ENCODE assay signal across 25 cellular contexts in genomic region chr10:133366130-133366478, GRCh38. TPM values are rescaled to one million over a fixed set of nuclear protein-coding genes. Genes with fewer than 3 reads are reported as not detected.
DNase-seq lines count a peak whose midpoint lies in the region; ATAC-seq, FAIRE-seq and TF ChIP-seq lines count a peak whose summit lies in the region.
"Had no signal": no experiment of that assay in that cellular context is flagged by ENCODE, and none has a peak within 500 bp of the region (broad histone marks: within the 10 kb centered on the region; RNA-seq: fewer than 3 reads in every experiment).

No MANE protein-coding gene starts in this region.

- H3K9me3 Mint-ChIP-seq in type B pancreatic cell = no peaks in the 10 kb centered on the region
- no peaks in the 10 kb centered on the region for H3K9me3 Mint-ChIP-seq in activated naive CD4-positive, alpha-beta T cell treated with anti-CD3 and anti-CD28 coated beads for 36 hours
- H3K9me3 Mint-ChIP-seq: CD4-positive, alpha-beta memory T cell; HFFc6 had no signal

- TF ChIP-seq RAD21 in HepG2 (CRISPR knock-in tag; IDR thresholded peaks at IDR 0.05) = no peak

- POLR2A ChIA-PET in HepG2 (lab: Yijun Ruan, JAX) = no interaction called here

- no peak overlapping the region for H3K4me3 Mint-ChIP-seq in type B pancreatic cell
- H3K4me3 Mint-ChIP-seq in activated naive CD4-positive, alpha-beta T cell treated with anti-CD3 and anti-CD28 coated beads for 36 hours = no peak overlapping the region
- H3K4me3 Mint-ChIP-seq: CD4-positive, alpha-beta memory T cell; HFFc6 had no signal

- no peak overlapping the region for H3K4me3 ChIP-seq in right cardiac atrium (ENCODE audit: low read length)
- no peak overlapping the region for H3K4me3 ChIP-seq in left ventricle myocardium inferior
- H3K4me3 ChIP-seq in HepG2 (replicated peaks in 1 of 3; ENCODE audit: insufficient read depth in 1 of 3, low read depth in 2 of 3, low read length in 3 of 3) = no peak overlapping the region
- H3K4me3 ChIP-seq: A549; BLaER1 treated with 17β-estradiol and CSF1 and Interleukin-3, amounts not matched to agents 10 nM and 100 nM; HAP-1 had no signal

- no peak overlapping the region for H2AFZ ChIP-seq in HepG2 (ENCODE audit: low read length)

- no peaks in the 10 kb centered on the region for H3K4me1 ChIP-seq in right cardiac atrium (ENCODE audit: control insufficient read depth, insufficient read depth, low read length)
- H3K4me1 ChIP-seq in left ventricle myocardium inferior = peaks cover 8% of the 10 kb centered on the region
- H3K4me1 ChIP-seq in HepG2 (ENCODE audit: insufficient read depth, low read length) = no peaks in the 10 kb centered on the region
- H3K4me1 ChIP-seq: A549, BE2C, HAP-1 had no signal

- in situ Hi-C loops in HepG2 (cut with HindIII; ENCODE audit: extremely low pct_ligation_motif_present, low pct_unique_long_range_greater_than_20kb) = no loop called here

- no peak overlapping the region for H3K9ac ChIP-seq in HepG2 (ENCODE audit: insufficient read depth, low read depth, low read length)

- no peak for FAIRE-seq in HepG2 (lab: Jason Lieb, UNC)
- FAIRE-seq: A549, GM12891, GM18507, H54 had no signal

- no peaks in the 10 kb centered on the region for H3K27me3 Mint-ChIP-seq in type B pancreatic cell
- no peaks in the 10 kb centered on the region for H3K27me3 Mint-ChIP-seq in activated naive CD4-positive, alpha-beta T cell treated with anti-CD3 and anti-CD28 coated beads for 36 hours (ENCODE audit: low read depth)
- H3K27me3 Mint-ChIP-seq: CD4-positive, alpha-beta memory T cell had no signal

- no peaks in the 10 kb centered on the region for H4K20me1 ChIP-seq in HepG2 (ENCODE audit: insufficient read depth, low read length)

- no peaks in the 10 kb centered on the region for H3K9me3 ChIP-seq in right cardiac atrium (ENCODE audit: control insufficient read depth, low read length)
- H3K9me3 ChIP-seq in left ventricle myocardium inferior (replicated peaks) = no peaks in the 10 kb centered on the region
- no peaks in the 10 kb centered on the region for H3K9me3 ChIP-seq in HepG2 (ENCODE audit: low read length)
- H3K9me3 ChIP-seq: A549; BE2C; BLaER1 treated with 17β-estradiol and CSF1 and Interleukin-3, amounts not matched to agents 10 nM and 100 nM; HAP-1 had no signal

- no peak overlapping the region for H3K27ac ChIP-seq in right cardiac atrium (ENCODE audit: low read length)
- no peak overlapping the region for H3K27ac ChIP-seq in left ventricle myocardium inferior (replicated peaks)
- H3K27ac ChIP-seq in HepG2 (ENCODE audit: extremely low read length, insufficient read depth, low read length) = no peak overlapping the region
- H3K27ac ChIP-seq: A549; BLaER1 treated with 17β-estradiol and CSF1 and Interleukin-3, amounts not matched to agents 10 nM and 100 nM had no signal

- intact Hi-C loops in right cardiac atrium (cut with DNase I) (no loop called here), left ventricle myocardium inferior (cut with micrococcal nuclease) (no loop called here), HepG2 (cut with micrococcal nuclease; ENCODE audit: unreplicated experiment) (no loop called here)
- intact Hi-C loops in activated naive CD4-positive, alpha-beta T cell treated with anti-CD3 and anti-CD28 coated beads for 36 hours (cut with micrococcal nuclease) = no loop called here

- H3K79me2 ChIP-seq in HepG2 (ENCODE audit: insufficient read depth, low read length) = no peaks in the 10 kb centered on the region

- BruUV-seq in HepG2 (replicated peaks; lab: Mats Ljungman, UMichigan) = no TSS peak

- no peak for TF ChIP-seq POLR2A in HepG2 (IDR thresholded peaks at IDR 0.05; ENCODE audit: insufficient read depth in 1 of 2, low read depth in 2 of 2, low read length in 2 of 2)

- no peak for TF ChIP-seq CTCF in left ventricle myocardium inferior (IDR thresholded peaks at IDR 0.05; ENCODE audit: borderline replicate concordance)
- no peak for TF ChIP-seq CTCF in HepG2 (CRISPR knock-in tag; IDR thresholded peaks at IDR 0.05)
- TF ChIP-seq CTCF in type B pancreatic cell (conservative IDR thresholded peaks at IDR 0.05) = no peak

- 84% methylated on average over 17 of the region's 17 CpGs for WGBS in right cardiac atrium
- 90% methylated on average over 13 of the region's 17 CpGs for WGBS in HepG2 (ENCODE audit: low lambda C conversion rate)

- ATAC-seq in right cardiac atrium (no peak), HepG2 (no peak)
- ATAC-seq: A549 had no signal

- CTCF ChIA-PET in HepG2 (lab: Yijun Ruan, JAX; ENCODE audit: low intra/inter-chr PET ratio, low total read pairs) = no interaction called here
- CTCF ChIA-PET in activated naive CD4-positive, alpha-beta T cell treated with anti-CD3 and anti-CD28 coated beads for 36 hours (lab: Charles Lee) = no interaction called here

- peaks cover 87% of the 10 kb centered on the region for H3K36me3 ChIP-seq in left ventricle myocardium inferior
- peaks cover 38 to 73% of the 10 kb centered on the region in 2 experiments for H3K36me3 ChIP-seq in HepG2 (replicated peaks in 1 of 2; ENCODE audit: control insufficient read depth in 1 of 2, insufficient read depth in 2 of 2, low read length in 2 of 2)

- TF ChIP-seq EP300 in HepG2 (IDR thresholded peaks at IDR 0.05; ENCODE audit: low read depth in 2 of 2, low read length in 2 of 2) (no peak), HepG2 (CRISPR knock-in tag; IDR thresholded peaks at IDR 0.05; ENCODE audit: borderline replicate concordance) (no peak)

- DNase-seq in right cardiac atrium (peak in 2 of 3 donors; percentile 29), left ventricle myocardium inferior (no peak), HepG2 (ENCODE audit: low spot score) (no peak), type B pancreatic cell (ENCODE audit: extremely low spot score, unreplicated experiment) (no peak), SW480 (ENCODE audit: low spot score) (no peak)
- DNase-seq in activated naive CD4-positive, alpha-beta T cell treated with anti-CD3 and anti-CD28 coated beads for 36 hours = no peak
- DNase-seq: 8988T; ACHN; AML-193; BE2C; Calu3; CD4-positive, alpha-beta memory T cell; COR-L47; DMS53; DMS79 treated with DMSO at 0.1 percent for 48 hours; GF-D8; GOT3; HFFc6 had no signal

- peaks cover 6% of the 10 kb centered on the region for H3K4me1 Mint-ChIP-seq in type B pancreatic cell (ENCODE audit: unreplicated experiment)
- H3K4me1 Mint-ChIP-seq in activated naive CD4-positive, alpha-beta T cell treated with anti-CD3 and anti-CD28 coated beads for 36 hours (ENCODE audit: low read depth) = peaks cover 4% of the 10 kb centered on the region

- peaks cover 19% of the 10 kb centered on the region for H3K36me3 Mint-ChIP-seq in type B pancreatic cell
- peaks cover 5% of the 10 kb centered on the region for H3K36me3 Mint-ChIP-seq in activated naive CD4-positive, alpha-beta T cell treated with anti-CD3 and anti-CD28 coated beads for 36 hours (ENCODE audit: low read depth)

- H3K4me2 ChIP-seq in HepG2 (ENCODE audit: low read depth, low read length) = no peak overlapping the region
- H3K4me2 ChIP-seq: A549; BLaER1 treated with 17β-estradiol and CSF1 and Interleukin-3, amounts not matched to agents 10 nM and 100 nM had no signal

- H3K27ac Mint-ChIP-seq in type B pancreatic cell = peak overlapping the region; percentile 29
- no peak overlapping the region for H3K27ac Mint-ChIP-seq in activated naive CD4-positive, alpha-beta T cell treated with anti-CD3 and anti-CD28 coated beads for 36 hours
- H3K27ac Mint-ChIP-seq: HFFc6 had no signal

- H3K27me3 ChIP-seq in right cardiac atrium (ENCODE audit: control insufficient read depth, insufficient read depth) (no peaks in the 10 kb centered on the region), left ventricle myocardium inferior (ENCODE audit: low read depth) (no peaks in the 10 kb centered on the region), HepG2 (ENCODE audit: control insufficient read depth in 1 of 2, insufficient read depth in 2 of 2, low read length in 2 of 2) (no peaks in the 10 kb centered on the region)
- H3K27me3 ChIP-seq: BE2C; BLaER1 treated with 17β-estradiol and CSF1 and Interleukin-3, amounts not matched to agents 10 nM and 100 nM had no signal

RNA-seq across cellular contexts. Expression of gene ECHS1, which starts 7.0 kb away (rescaled TPM):
- total RNA-seq in right cardiac atrium = 100 to 1,000 TPM in 2 of 4 donors, 10 to 100 TPM in 2; 91.0 to 124 (median 107) TPM
- 177 TPM for polyA plus RNA-seq in right cardiac atrium
- total RNA-seq in left ventricle myocardium inferior = 212 TPM
- total RNA-seq in HepG2 (2016; rRNA removed; fragmentation: Illumina TruSeq; extraction: Trizol) = 195 and 233 TPM in 2 replicates
- 58.3 and 60.5 TPM in 2 replicates for total RNA-seq in HepG2 (2016; cell fraction: cytosol; rRNA removed; fragmentation: Illumina TruSeq; extraction: Trizol; ENCODE audit: low read depth)
- total RNA-seq in HepG2 (2016; cell fraction: insoluble cytoplasmic fraction; rRNA removed; fragmentation: Illumina TruSeq; extraction: Trizol) = 200 and 225 TPM in 2 replicates
- total RNA-seq in HepG2 (2016; cell fraction: membrane; rRNA removed; fragmentation: Illumina TruSeq; extraction: Trizol) = 81.4 and 88.8 TPM in 2 replicates
- total RNA-seq in HepG2 (2016; cell fraction: nucleus; rRNA removed; fragmentation: Illumina TruSeq; extraction: Trizol) = 65.2 and 65.6 TPM in 2 replicates
- 26.4 and 32.7 TPM in 2 replicates for polyA plus RNA-seq in HepG2 (2011; rRNA removed)
- 39.1 and 41.3 TPM in 2 replicates for polyA plus RNA-seq in HepG2 (2011; cell fraction: cytosol; rRNA removed)
- 37.3 and 39.0 TPM in 2 replicates for polyA plus RNA-seq in HepG2 (2011; cell fraction: nucleus; rRNA removed)
- 79.9 and 84.4 TPM in 2 replicates for polyA plus RNA-seq in HepG2 (2012)
- polyA plus RNA-seq in HepG2 (2016; cell fraction: cytosol; fragmentation: Illumina TruSeq; extraction: Trizol; ENCODE audit: low read depth) = 60.4 and 63.0 TPM in 2 replicates
- 218 and 228 TPM in 2 replicates for polyA plus RNA-seq in HepG2 (2016; cell fraction: insoluble cytoplasmic fraction; fragmentation: Illumina TruSeq; extraction: Trizol; ENCODE audit: low read depth)
- polyA plus RNA-seq in HepG2 (2016; cell fraction: membrane; fragmentation: Illumina TruSeq; extraction: Trizol; ENCODE audit: low read depth) = 63.2 and 68.6 TPM in 2 replicates
- 101 and 107 TPM in 2 replicates for polyA plus RNA-seq in HepG2 (2016; cell fraction: nucleus; fragmentation: Illumina TruSeq; extraction: Trizol; ENCODE audit: insufficient read depth, low read depth)
- polyA minus RNA-seq in HepG2 (2011; rRNA and poly(A)+ RNA removed; ENCODE audit: low replicate concordance) = 32.0 and 52.6 TPM in 2 replicates
- polyA minus RNA-seq in HepG2 (2011; cell fraction: cytosol; rRNA and poly(A)+ RNA removed) = 27.8 and 30.0 TPM in 2 replicates
- polyA minus RNA-seq in HepG2 (2011; cell fraction: nucleus; rRNA and poly(A)+ RNA removed) = 8.9 and 9.3 TPM in 2 replicates
- 106 and 127 TPM in 2 replicates for total RNA-seq in type B pancreatic cell (ENCODE audit: low replicate concordance)
- total RNA-seq in activated naive CD4-positive, alpha-beta T cell treated with anti-CD3 and anti-CD28 coated beads for 36 hours = 10 to 100 TPM; 45.8 to 48.7 TPM

RNA-seq across cellular contexts. Expression of gene FUOM, which starts 8.3 kb away (rescaled TPM):
- total RNA-seq in right cardiac atrium (10 to 100 TPM; 19.7 to 25.0 (median 21.8) TPM), left ventricle myocardium inferior (5.1 TPM), HepG2 (2016; rRNA removed; fragmentation: Illumina TruSeq; extraction: Trizol) (60.4 and 64.2 TPM in 2 replicates), type B pancreatic cell (ENCODE audit: low replicate concordance) (20.4 and 21.7 TPM in 2 replicates)
- polyA plus RNA-seq in right cardiac atrium (26.9 TPM), HepG2 (2011; rRNA removed) (27.5 and 29.3 TPM in 2 replicates)
- 57.8 and 71.7 TPM in 2 replicates for total RNA-seq in HepG2 (2016; cell fraction: cytosol; rRNA removed; fragmentation: Illumina TruSeq; extraction: Trizol; ENCODE audit: low read depth)
- 67.9 and 76.3 TPM in 2 replicates for total RNA-seq in HepG2 (2016; cell fraction: insoluble cytoplasmic fraction; rRNA removed; fragmentation: Illumina TruSeq; extraction: Trizol)
- 58.7 and 70.4 TPM in 2 replicates for total RNA-seq in HepG2 (2016; cell fraction: membrane; rRNA removed; fragmentation: Illumina TruSeq; extraction: Trizol)
- 36.8 and 40.4 TPM in 2 replicates for total RNA-seq in HepG2 (2016; cell fraction: nucleus; rRNA removed; fragmentation: Illumina TruSeq; extraction: Trizol)
- polyA plus RNA-seq in HepG2 (2011; cell fraction: cytosol; rRNA removed) = 32.4 and 52.6 TPM in 2 replicates
- 38.8 and 43.2 TPM in 2 replicates for polyA plus RNA-seq in HepG2 (2011; cell fraction: nucleus; rRNA removed)
- 14.1 and 20.9 TPM in 2 replicates for polyA plus RNA-seq in HepG2 (2012)
- 45.1 and 62.7 TPM in 2 replicates for polyA plus RNA-seq in HepG2 (2016; cell fraction: cytosol; fragmentation: Illumina TruSeq; extraction: Trizol; ENCODE audit: low read depth)
- 61.9 and 62.9 TPM in 2 replicates for polyA plus RNA-seq in HepG2 (2016; cell fraction: insoluble cytoplasmic fraction; fragmentation: Illumina TruSeq; extraction: Trizol; ENCODE audit: low read depth)
- polyA plus RNA-seq in HepG2 (2016; cell fraction: membrane; fragmentation: Illumina TruSeq; extraction: Trizol; ENCODE audit: low read depth) = 48.7 and 50.0 TPM in 2 replicates
- polyA plus RNA-seq in HepG2 (2016; cell fraction: nucleus; fragmentation: Illumina TruSeq; extraction: Trizol; ENCODE audit: insufficient read depth, low read depth) = 39.1 and 50.6 TPM in 2 replicates
- 5.1 and 15.7 TPM in 2 replicates for polyA minus RNA-seq in HepG2 (2011; rRNA and poly(A)+ RNA removed; ENCODE audit: low replicate concordance)
- polyA minus RNA-seq in HepG2 (2011; cell fraction: cytosol; rRNA and poly(A)+ RNA removed) = 4.8 and 6.5 TPM in 2 replicates
- polyA minus RNA-seq in HepG2 (2011; cell fraction: nucleus; rRNA and poly(A)+ RNA removed) = 34.6 and 37.3 TPM in 2 replicates
- 10 to 100 TPM; 29.9 to 34.9 TPM for total RNA-seq in activated naive CD4-positive, alpha-beta T cell treated with anti-CD3 and anti-CD28 coated beads for 36 hours

RNA-seq across cellular contexts. Expression of gene PAOX, which starts 13.0 kb away (rescaled TPM):
- 1 to 10 TPM; 2.9 to 3.4 (median 3.2) TPM for total RNA-seq in right cardiac atrium
- 2.7 TPM for polyA plus RNA-seq in right cardiac atrium
- 2.9 TPM for total RNA-seq in left ventricle myocardium inferior
- 0.49 and 0.52 TPM in 2 replicates for total RNA-seq in HepG2 (2016; rRNA removed; fragmentation: Illumina TruSeq; extraction: Trizol)
- not detected in 2 replicates for total RNA-seq in HepG2 (2016; cell fraction: cytosol; rRNA removed; fragmentation: Illumina TruSeq; extraction: Trizol; ENCODE audit: low read depth)
- 0.49 and 0.54 TPM in 2 replicates for total RNA-seq in HepG2 (2016; cell fraction: insoluble cytoplasmic fraction; rRNA removed; fragmentation: Illumina TruSeq; extraction: Trizol)
- 0.12 TPM in 1 of 2 replicates, not detected in the other for total RNA-seq in HepG2 (2016; cell fraction: membrane; rRNA removed; fragmentation: Illumina TruSeq; extraction: Trizol)
- 0.41 and 0.78 TPM in 2 replicates for total RNA-seq in HepG2 (2016; cell fraction: nucleus; rRNA removed; fragmentation: Illumina TruSeq; extraction: Trizol)
- 0.77 and 1.1 TPM in 2 replicates for polyA plus RNA-seq in HepG2 (2011; rRNA removed)
- polyA plus RNA-seq in HepG2 (2011; cell fraction: cytosol; rRNA removed) = 0.56 and 0.72 TPM in 2 replicates
- polyA plus RNA-seq in HepG2 (2011; cell fraction: nucleus; rRNA removed) = 3.9 and 4.7 TPM in 2 replicates
- 1.2 and 1.4 TPM in 2 replicates for polyA plus RNA-seq in HepG2 (2012)
- 0.16 TPM in 2 replicates for polyA plus RNA-seq in HepG2 (2016; cell fraction: cytosol; fragmentation: Illumina TruSeq; extraction: Trizol; ENCODE audit: low read depth)
- 0.50 and 0.56 TPM in 2 replicates for polyA plus RNA-seq in HepG2 (2016; cell fraction: insoluble cytoplasmic fraction; fragmentation: Illumina TruSeq; extraction: Trizol; ENCODE audit: low read depth)
- 0.11 TPM in 1 of 2 replicates, not detected in the other for polyA plus RNA-seq in HepG2 (2016; cell fraction: membrane; fragmentation: Illumina TruSeq; extraction: Trizol; ENCODE audit: low read depth)
- polyA plus RNA-seq in HepG2 (2016; cell fraction: nucleus; fragmentation: Illumina TruSeq; extraction: Trizol; ENCODE audit: insufficient read depth, low read depth) = 2.0 and 2.2 TPM in 2 replicates
- polyA minus RNA-seq in HepG2 (2011; rRNA and poly(A)+ RNA removed; ENCODE audit: low replicate concordance) = 1.7 TPM in 1 of 2 replicates, not detected in the other
- not detected in 2 replicates for polyA minus RNA-seq in HepG2 (2011; cell fraction: cytosol; rRNA and poly(A)+ RNA removed)
- 0.99 and 1.2 TPM in 2 replicates for polyA minus RNA-seq in HepG2 (2011; cell fraction: nucleus; rRNA and poly(A)+ RNA removed)
- 6.9 and 8.2 TPM in 2 replicates for total RNA-seq in type B pancreatic cell (ENCODE audit: low replicate concordance)
- 1 to 10 TPM; 4.4 to 5.0 TPM for total RNA-seq in activated naive CD4-positive, alpha-beta T cell treated with anti-CD3 and anti-CD28 coated beads for 36 hours

RNA-seq across cellular contexts. Expression of gene PRAP1, which starts 18.9 kb away (rescaled TPM):
- total RNA-seq in right cardiac atrium (not detected), left ventricle myocardium inferior (not detected), HepG2 (2016; rRNA removed; fragmentation: Illumina TruSeq; extraction: Trizol) (22.4 and 48.2 TPM in 2 replicates), type B pancreatic cell (ENCODE audit: low replicate concordance) (1.3 and 2.8 TPM in 2 replicates)
- polyA plus RNA-seq in right cardiac atrium (not detected), HepG2 (2011; rRNA removed) (20.8 and 26.7 TPM in 2 replicates)
- 14.5 and 19.5 TPM in 2 replicates for total RNA-seq in HepG2 (2016; cell fraction: cytosol; rRNA removed; fragmentation: Illumina TruSeq; extraction: Trizol; ENCODE audit: low read depth)
- total RNA-seq in HepG2 (2016; cell fraction: insoluble cytoplasmic fraction; rRNA removed; fragmentation: Illumina TruSeq; extraction: Trizol) = 19.1 and 44.0 TPM in 2 replicates
- total RNA-seq in HepG2 (2016; cell fraction: membrane; rRNA removed; fragmentation: Illumina TruSeq; extraction: Trizol) = 12.8 and 15.9 TPM in 2 replicates
- total RNA-seq in HepG2 (2016; cell fraction: nucleus; rRNA removed; fragmentation: Illumina TruSeq; extraction: Trizol) = 39.5 and 48.3 TPM in 2 replicates
- polyA plus RNA-seq in HepG2 (2011; cell fraction: cytosol; rRNA removed) = 32.8 and 46.2 TPM in 2 replicates
- 13.6 and 16.7 TPM in 2 replicates for polyA plus RNA-seq in HepG2 (2011; cell fraction: nucleus; rRNA removed)
- 18.3 and 22.2 TPM in 2 replicates for polyA plus RNA-seq in HepG2 (2012)
- polyA plus RNA-seq in HepG2 (2016; cell fraction: cytosol; fragmentation: Illumina TruSeq; extraction: Trizol; ENCODE audit: low read depth) = 25.2 and 25.3 TPM in 2 replicates
- 31.2 and 35.2 TPM in 2 replicates for polyA plus RNA-seq in HepG2 (2016; cell fraction: insoluble cytoplasmic fraction; fragmentation: Illumina TruSeq; extraction: Trizol; ENCODE audit: low read depth)
- polyA plus RNA-seq in HepG2 (2016; cell fraction: membrane; fragmentation: Illumina TruSeq; extraction: Trizol; ENCODE audit: low read depth) = 21.3 and 23.0 TPM in 2 replicates
- 99.8 and 108 TPM in 2 replicates for polyA plus RNA-seq in HepG2 (2016; cell fraction: nucleus; fragmentation: Illumina TruSeq; extraction: Trizol; ENCODE audit: insufficient read depth, low read depth)
- polyA minus RNA-seq in HepG2 (2011; rRNA and poly(A)+ RNA removed; ENCODE audit: low replicate concordance) = 11.2 TPM in 1 of 2 replicates, not detected in the other
- 7.7 and 10.1 TPM in 2 replicates for polyA minus RNA-seq in HepG2 (2011; cell fraction: cytosol; rRNA and poly(A)+ RNA removed)
- polyA minus RNA-seq in HepG2 (2011; cell fraction: nucleus; rRNA and poly(A)+ RNA removed) = 2.6 and 4.7 TPM in 2 replicates
- not detected for total RNA-seq in activated naive CD4-positive, alpha-beta T cell treated with anti-CD3 and anti-CD28 coated beads for 36 hours
- total RNA-seq: Calu3; CD4-positive, alpha-beta memory T cell; Daoy; HFFc6 had no signal
- polyA plus RNA-seq: CD4-positive, alpha-beta memory T cell had no signal

RNA-seq across cellular contexts. Expression of gene MTG1, which starts 27.9 kb away (rescaled TPM):
- total RNA-seq in right cardiac atrium = 10 to 100 TPM; 17.2 to 21.7 (median 19.9) TPM
- 25.3 TPM for polyA plus RNA-seq in right cardiac atrium
- total RNA-seq in left ventricle myocardium inferior = 14.0 TPM
- 29.9 and 42.0 TPM in 2 replicates for total RNA-seq in HepG2 (2016; rRNA removed; fragmentation: Illumina TruSeq; extraction: Trizol)
- total RNA-seq in HepG2 (2016; cell fraction: cytosol; rRNA removed; fragmentation: Illumina TruSeq; extraction: Trizol; ENCODE audit: low read depth) = 13.1 and 13.6 TPM in 2 replicates
- total RNA-seq in HepG2 (2016; cell fraction: insoluble cytoplasmic fraction; rRNA removed; fragmentation: Illumina TruSeq; extraction: Trizol) = 29.5 and 43.2 TPM in 2 replicates
- 15.1 and 15.4 TPM in 2 replicates for total RNA-seq in HepG2 (2016; cell fraction: membrane; rRNA removed; fragmentation: Illumina TruSeq; extraction: Trizol)
- 38.2 and 45.9 TPM in 2 replicates for total RNA-seq in HepG2 (2016; cell fraction: nucleus; rRNA removed; fragmentation: Illumina TruSeq; extraction: Trizol)
- polyA plus RNA-seq in HepG2 (2011; rRNA removed) = 103 and 108 TPM in 2 replicates
- 54.2 and 75.0 TPM in 2 replicates for polyA plus RNA-seq in HepG2 (2011; cell fraction: cytosol; rRNA removed)
- 687 and 805 TPM in 2 replicates for polyA plus RNA-seq in HepG2 (2011; cell fraction: nucleus; rRNA removed)
- 46.2 and 51.2 TPM in 2 replicates for polyA plus RNA-seq in HepG2 (2012)
- 10.8 and 11.1 TPM in 2 replicates for polyA plus RNA-seq in HepG2 (2016; cell fraction: cytosol; fragmentation: Illumina TruSeq; extraction: Trizol; ENCODE audit: low read depth)
- 40.2 and 42.5 TPM in 2 replicates for polyA plus RNA-seq in HepG2 (2016; cell fraction: insoluble cytoplasmic fraction; fragmentation: Illumina TruSeq; extraction: Trizol; ENCODE audit: low read depth)
- polyA plus RNA-seq in HepG2 (2016; cell fraction: membrane; fragmentation: Illumina TruSeq; extraction: Trizol; ENCODE audit: low read depth) = 12.8 and 14.3 TPM in 2 replicates
- polyA plus RNA-seq in HepG2 (2016; cell fraction: nucleus; fragmentation: Illumina TruSeq; extraction: Trizol; ENCODE audit: insufficient read depth, low read depth) = 225 and 242 TPM in 2 replicates
- 80.2 and 80.5 TPM in 2 replicates for polyA minus RNA-seq in HepG2 (2011; rRNA and poly(A)+ RNA removed; ENCODE audit: low replicate concordance)
- 17.3 and 18.7 TPM in 2 replicates for polyA minus RNA-seq in HepG2 (2011; cell fraction: cytosol; rRNA and poly(A)+ RNA removed)
- 62.7 and 86.9 TPM in 2 replicates for polyA minus RNA-seq in HepG2 (2011; cell fraction: nucleus; rRNA and poly(A)+ RNA removed)
- 79.1 and 89.6 TPM in 2 replicates for total RNA-seq in type B pancreatic cell (ENCODE audit: low replicate concordance)
- 10 to 100 TPM; 31.6 to 32.9 TPM for total RNA-seq in activated naive CD4-positive, alpha-beta T cell treated with anti-CD3 and anti-CD28 coated beads for 36 hours

Comparison
In these comparisons a context has a peak if more than half of its experiments do, and no peak if none do; other contexts are left out.
1. DNase-seq: peak in right cardiac atrium (2 of 3); none in left ventricle myocardium inferior (single experiment), HepG2 (single experiment), type B pancreatic cell (single experiment), SW480 (single experiment) and activated naive CD4-positive, alpha-beta T cell treated with anti-CD3 and anti-CD28 coated beads for 36 hours (single experiment).